In genomic region chr2:151280276-151280675, GRCh38 we compare ENCODE assay signal across 20 cellular contexts. TPM values are rescaled to one million over a fixed set of nuclear protein-coding genes. Genes with fewer than 3 reads are reported as not detected.
A peak's percentile ranks its signal among the peaks of the same experiment; 100 is the strongest.
DNase-seq lines count a peak whose midpoint lies in the region; ATAC-seq, FAIRE-seq and TF ChIP-seq lines count a peak whose summit lies in the region.
"Had no signal": no experiment of that assay in that cellular context is flagged by ENCODE, and none has a peak within 500 bp of the region (broad histone marks: within the 10 kb centered on the region; RNA-seq: fewer than 3 reads in every experiment).

No MANE protein-coding gene starts in this region.

- H2AFZ ChIP-seq in astrocyte (ENCODE audit: low read depth, low read length): no peak overlapping the region
- H2AFZ ChIP-seq in osteoblast (ENCODE audit: low read length): peak overlapping the region; percentile 58

- H3K27ac ChIP-seq in astrocyte (ENCODE audit: low read depth, low read length) (no peak overlapping the region), osteoblast (ENCODE audit: low read depth, low read length) (peak overlapping the region; percentile 71)
- H3K27ac ChIP-seq: RWPE1 had no signal

- no peak for ATAC-seq in HG03378 (IDR thresholded peaks at IDR 0.05; ENCODE audit: unreplicated experiment)
- ATAC-seq in GM21717 (IDR thresholded peaks at IDR 0.05; ENCODE audit: unreplicated experiment): no peak
- ATAC-seq: HepG2 had no signal

- DNase-seq in EH (ENCODE audit: low read depth) (peak; percentile 46), astrocyte (ENCODE audit: low read depth) (peak; percentile 19), fibroblast of peridontal ligament (ENCODE audit: extremely low read depth) (peak; percentile 58), osteoblast (ENCODE audit: insufficient read length, low spot score, missing footprints) (peak; percentile 85), NK-92 (lab: John Stamatoyannopoulos, UW; ENCODE audit: unreplicated experiment) (no peak)
- DNase-seq: BE2C; Caco-2; CD4-positive, CD25-positive, alpha-beta regulatory T cell; GF-D8; KG1; NCI-H187; NCI-H2107; NCI-H2227 treated with DMSO at 0.1 percent for 48 hours; NCI-H510A treated with DMSO at 0.1 percent for 48 hours; NCI-H82; SIG-M5 had no signal

- H3K36me3 Mint-ChIP-seq in astrocyte (ENCODE audit: low read depth, unreplicated experiment): no peaks in the 10 kb centered on the region

- H3K36me3 ChIP-seq in astrocyte (ENCODE audit: insufficient read depth, low read length) (no peaks in the 10 kb centered on the region), osteoblast (ENCODE audit: insufficient read depth, low read length) (no peaks in the 10 kb centered on the region)
- H3K36me3 ChIP-seq: BE2C had no signal

- no peak overlapping the region for H3K9ac ChIP-seq in astrocyte (ENCODE audit: low read length)

- H3K4me3 ChIP-seq in astrocyte (ENCODE audit: insufficient read depth, low read depth, low read length) (no peak overlapping the region), osteoblast (ENCODE audit: insufficient read depth, low read length) (no peak overlapping the region)

- H3K4me1 Mint-ChIP-seq in astrocyte (ENCODE audit: low read depth, unreplicated experiment): no peaks in the 10 kb centered on the region

- H4K20me1 ChIP-seq in astrocyte (ENCODE audit: insufficient read depth, low read length) (no peaks in the 10 kb centered on the region), osteoblast (ENCODE audit: insufficient read depth, low read length) (peaks cover 3% of the 10 kb centered on the region)

- H3K79me2 ChIP-seq in astrocyte (ENCODE audit: insufficient read depth, low read length) (no peaks in the 10 kb centered on the region), osteoblast (ENCODE audit: insufficient read depth, low read length) (peaks cover 4% of the 10 kb centered on the region)

- H3K4me1 ChIP-seq in astrocyte (ENCODE audit: insufficient read depth, low read length) (no peaks in the 10 kb centered on the region), osteoblast (ENCODE audit: insufficient read depth, low read length) (peaks cover 5% of the 10 kb centered on the region)
- H3K4me1 ChIP-seq: BE2C, Caco-2 had no signal

- H3K27me3 ChIP-seq in astrocyte (ENCODE audit: insufficient read depth, low read length): no peaks in the 10 kb centered on the region
- no peaks in the 10 kb centered on the region for H3K27me3 ChIP-seq in osteoblast (ENCODE audit: insufficient read depth, low read length)
- H3K27me3 ChIP-seq: BE2C had no signal

- H3K27ac Mint-ChIP-seq in astrocyte (ENCODE audit: unreplicated experiment): no peak overlapping the region

- FAIRE-seq in astrocyte (lab: Jason Lieb, UNC): no peak
- FAIRE-seq: HepG2 had no signal

- no peak overlapping the region for H3K4me3 Mint-ChIP-seq in astrocyte (ENCODE audit: unreplicated experiment)
- H3K4me3 Mint-ChIP-seq: CD4-positive, CD25-positive, alpha-beta regulatory T cell had no signal

- H3K9me3 ChIP-seq in astrocyte (ENCODE audit: insufficient read depth, low read depth, low read length): no peaks in the 10 kb centered on the region
- no peaks in the 10 kb centered on the region for H3K9me3 ChIP-seq in osteoblast (ENCODE audit: low read depth, low read length)
- H3K9me3 ChIP-seq: BE2C, Caco-2 had no signal

- H3K4me2 ChIP-seq in astrocyte (ENCODE audit: low read length): no peak overlapping the region
- peak overlapping the region; percentile 44 for H3K4me2 ChIP-seq in osteoblast (ENCODE audit: insufficient read depth, low read length)

- TF ChIP-seq CTCF in astrocyte (IDR thresholded peaks at IDR 0.05; ENCODE audit: insufficient read depth, low read depth, low read length): no peak
- TF ChIP-seq CTCF in osteoblast (IDR thresholded peaks at IDR 0.05; ENCODE audit: extremely low read depth, low read depth, low read length): no peak

- no peaks in the 10 kb centered on the region for H3K9me3 Mint-ChIP-seq in astrocyte (ENCODE audit: unreplicated experiment)
- H3K9me3 Mint-ChIP-seq: CD4-positive, CD25-positive, alpha-beta regulatory T cell had no signal

- no peaks in the 10 kb centered on the region for H3K27me3 Mint-ChIP-seq in astrocyte (ENCODE audit: low read depth, unreplicated experiment)
- H3K27me3 Mint-ChIP-seq: CD4-positive, CD25-positive, alpha-beta regulatory T cell had no signal

RNA-seq across cellular contexts. Expression of gene NMI, which starts 9.2 kb away (rescaled TPM):
- total RNA-seq in astrocyte: 7.5 and 7.6 TPM in 2 replicates
- total RNA-seq in osteoblast: 15.9 and 21.0 TPM in 2 replicates

RNA-seq across cellular contexts. Expression of gene RBM43, which starts 18.6 kb away (rescaled TPM):
- total RNA-seq in astrocyte (4.8 and 5.5 TPM in 2 replicates), osteoblast (11.6 and 12.1 TPM in 2 replicates)
